In genomic region chr16:54931757-54932660, GRCh38 we compare ENCODE assay signal across 8 cellular contexts. TPM values are rescaled to one million over a fixed set of nuclear protein-coding genes. Genes with fewer than 3 reads are reported as not detected.
A peak's percentile ranks its signal among the peaks of the same experiment; 100 is the strongest.
DNase-seq lines count a peak whose midpoint lies in the region; ATAC-seq and TF ChIP-seq lines count a peak whose summit lies in the region.

No MANE protein-coding gene starts in this region.

- ATAC-seq in GM19328 (IDR thresholded peaks at IDR 0.05; ENCODE audit: unreplicated experiment): no peak

- peaks cover 23 to 100% (median 68%) of the 10 kb centered on the region in 3 donors for H3K27me3 ChIP-seq in stomach

- peak overlapping the region; percentile 31 for H3K4me3 Mint-ChIP-seq in T-helper 1 cell treated with Interleukin-12 subunit alpha and Interleukin-12 subunit beta and Interleukin-4 antibody, amounts not matched to agents 30 μg/mL and 1 μg/mL, for 36 hours
- peak overlapping the region; percentile 86 for H3K4me3 Mint-ChIP-seq in glutamatergic neuron (ENCODE audit: unreplicated experiment)

- intact Hi-C loops in stomach (cut with DNase I; ENCODE audit: low total_unique reads): loop anchor here (10.0 kb wide), 1 partner anchor 647 kb away; the partner anchor contains the start of gene IRX3

- DNase-seq in T-helper 1 cell: no peak
- DNase-seq in glutamatergic neuron: no peak
- no peak for DNase-seq in stomach
- DNase-seq in dedifferentiated amniotic fluid mesenchymal stem cell (ENCODE audit: extremely low spot score): no peak
- DNase-seq in stimulated activated CD4-positive, alpha-beta T cell treated with anti-CD3 and anti-CD28 coated beads, Interleukin-4, amount 100 ng/mL, for 4 hours: no peak

- H3K27ac ChIP-seq in VCaP (peak overlapping the region; percentile 86), stomach (peak overlapping the region in 4 of 5 donors; percentile 78 to 98 (median 94))

- H3K36me3 ChIP-seq in stomach: no peaks in the 10 kb centered on the region

- TF ChIP-seq CTCF in VCaP (conservative IDR thresholded peaks at IDR 0.05) (no peak), glutamatergic neuron (IDR thresholded peaks at IDR 0.05; ENCODE audit: partially characterized antibody, unreplicated experiment) (no peak), stomach (IDR thresholded peaks at IDR 0.05) (no peak)

- H3K27me3 Mint-ChIP-seq in T-helper 1 cell treated with Interleukin-12 subunit alpha and Interleukin-12 subunit beta and Interleukin-4 antibody, amounts not matched to agents 30 μg/mL and 1 μg/mL, for 36 hours (ENCODE audit: low read depth): peaks cover 79% of the 10 kb centered on the region
- peaks cover 28% of the 10 kb centered on the region for H3K27me3 Mint-ChIP-seq in glutamatergic neuron (ENCODE audit: unreplicated experiment)

- peaks cover 21 to 78% (median 60%) of the 10 kb centered on the region in 4 donors for H3K4me1 ChIP-seq in stomach

- 11 to 20% (median 17%) methylated on average over 51 to 61 of the region's 61 CpGs for WGBS in stomach, 5 donors

- TF ChIP-seq EP300 in stomach (IDR thresholded peaks at IDR 0.05): no peak

- peak overlapping the region; percentile 61 to 73 (median 70) for H3K4me3 ChIP-seq in stomach

- peaks cover 11% of the 10 kb centered on the region for H3K36me3 Mint-ChIP-seq in T-helper 1 cell treated with Interleukin-12 subunit alpha and Interleukin-12 subunit beta and Interleukin-4 antibody, amounts not matched to agents 30 μg/mL and 1 μg/mL, for 36 hours (ENCODE audit: low read depth)
- H3K36me3 Mint-ChIP-seq in glutamatergic neuron (ENCODE audit: unreplicated experiment): no peaks in the 10 kb centered on the region

- peak overlapping the region; percentile 75 for H3K27ac Mint-ChIP-seq in T-helper 1 cell treated with Interleukin-12 subunit alpha and Interleukin-12 subunit beta and Interleukin-4 antibody, amounts not matched to agents 30 μg/mL and 1 μg/mL, for 36 hours
- H3K27ac Mint-ChIP-seq in glutamatergic neuron (ENCODE audit: unreplicated experiment): no peak overlapping the region

- H3K9me3 Mint-ChIP-seq in T-helper 1 cell treated with Interleukin-12 subunit alpha and Interleukin-12 subunit beta and Interleukin-4 antibody, amounts not matched to agents 30 μg/mL and 1 μg/mL, for 36 hours: peaks cover 9% of the 10 kb centered on the region
- H3K9me3 Mint-ChIP-seq in glutamatergic neuron (ENCODE audit: unreplicated experiment): peaks cover 14% of the 10 kb centered on the region

- H3K9me3 ChIP-seq in stomach: no peaks in the 10 kb centered on the region

- no peak for TF ChIP-seq POLR2A in stomach (IDR thresholded peaks at IDR 0.05)

- H3K4me1 Mint-ChIP-seq in T-helper 1 cell treated with Interleukin-12 subunit alpha and Interleukin-12 subunit beta and Interleukin-4 antibody, amounts not matched to agents 30 μg/mL and 1 μg/mL, for 36 hours (ENCODE audit: low read depth): peaks cover 34% of the 10 kb centered on the region
- H3K4me1 Mint-ChIP-seq in glutamatergic neuron (ENCODE audit: low read depth, unreplicated experiment): peaks cover 24% of the 10 kb centered on the region

RNA-seq across cellular contexts. Expression of gene IRX5, which starts 1.3 kb away (rescaled TPM):
- total RNA-seq in glutamatergic neuron (ENCODE audit: unreplicated experiment) (4.7 TPM), stomach (10 to 100 TPM in 1 of 5 donors, 1 to 10 TPM in 2, under 1 TPM in 1, not detected in 1; 0.89 to 15.2 (median 4.8) TPM)
- polyA plus RNA-seq in stomach: 1 to 10 TPM in 2 of 3 donors, under 1 TPM in 1; 0.75 to 9.9 (median 3.5) TPM
